9 cellular contexts compared by ENCODE assay signal in the genomic region with DNA sequence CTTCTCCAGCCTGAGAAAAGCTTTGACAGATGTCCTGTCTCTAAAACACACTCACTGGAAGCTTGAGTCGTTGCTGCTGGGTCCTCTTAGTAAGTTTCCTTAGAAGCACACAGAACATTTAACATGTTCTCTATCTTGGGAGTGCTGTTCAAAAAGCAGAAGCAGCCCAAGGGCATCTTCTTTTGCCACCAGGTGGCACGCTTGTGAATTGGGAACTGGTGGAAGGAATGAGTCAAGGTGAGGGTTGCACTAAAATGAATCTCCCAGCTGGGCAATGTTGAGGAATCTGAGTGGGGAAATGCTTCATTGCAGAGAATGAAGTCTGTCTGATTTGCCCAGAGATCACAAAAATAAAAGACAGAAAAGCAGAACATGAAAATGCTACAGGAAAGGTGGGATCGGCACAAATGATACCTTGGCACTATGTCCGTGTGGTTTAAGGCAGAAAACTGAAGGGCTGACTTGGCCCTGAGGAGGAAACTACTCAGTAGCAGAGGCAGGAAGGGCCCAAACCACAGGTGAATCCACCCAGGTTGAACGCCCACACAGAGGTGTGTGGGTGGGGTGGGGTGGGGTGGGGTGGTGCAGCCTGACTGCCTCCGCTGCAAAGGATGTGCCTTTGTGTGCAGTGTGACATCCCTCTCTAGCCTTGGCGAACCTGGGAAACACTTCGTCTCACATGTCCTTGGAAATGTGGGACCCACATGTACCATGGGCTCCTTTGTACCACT. TPM values are rescaled to one million over a fixed set of nuclear protein-coding genes. Genes with fewer than 3 reads are reported as not detected.
DNase-seq lines count a peak whose midpoint lies in the region; ATAC-seq, FAIRE-seq and TF ChIP-seq lines count a peak whose summit lies in the region.
"Had no signal": no experiment of that assay in that cellular context is flagged by ENCODE, and none has a peak within 500 bp of the region (broad histone marks: within the 10 kb centered on the region; RNA-seq: fewer than 3 reads in every experiment).

No MANE protein-coding gene starts in this region.

- H3K4me1 Mint-ChIP-seq in activated CD8-positive, alpha-beta T cell treated with anti-CD3 and anti-CD28 coated beads for 36 hours (ENCODE audit: low read depth) = peaks cover 21% of the 10 kb centered on the region

- CTCF ChIA-PET in AG04450 (lab: Charles Lee) = interaction anchor here (1.0 kb wide), 2 partner anchors 277 to 279 kb away, joined by 3 to 4 read pairs; no protein-coding TSS in a partner anchor
- CTCF ChIA-PET in activated CD8-positive, alpha-beta T cell treated with anti-CD3 and anti-CD28 coated beads for 36 hours (lab: Charles Lee) = interaction anchor here (0.7 to 2.3 kb wide), 9 partner anchors 17 to 636 kb away, joined by 3 to 9 read pairs (median 4); no protein-coding TSS in a partner anchor

- no peak overlapping the region for H3K4me3 Mint-ChIP-seq in activated CD8-positive, alpha-beta T cell treated with anti-CD3 and anti-CD28 coated beads for 36 hours

- TF ChIP-seq CTCF in AG04450 (IDR thresholded peaks at IDR 0.05; ENCODE audit: low read depth, low read length) (peak; percentile 38; the same call in 1 of the 2 replicates), fibroblast of the aortic adventitia (IDR thresholded peaks at IDR 0.05; ENCODE audit: insufficient read depth, low read length) (peak; percentile 43)
- peak; percentile 41 for TF ChIP-seq CTCF in activated CD8-positive, alpha-beta T cell treated with anti-CD3 and anti-CD28 coated beads for 36 hours (IDR thresholded peaks at IDR 0.05)

- peak; percentile 68 for FAIRE-seq in GM19239 (lab: Jason Lieb, UNC)
- FAIRE-seq: endometrium had no signal

- peaks cover 2% of the 10 kb centered on the region for H3K27me3 ChIP-seq in AG04450 (ENCODE audit: control insufficient read depth, insufficient read depth, low read length)

- H3K9me3 ChIP-seq in AG04450 (ENCODE audit: control insufficient read depth, insufficient read depth, low read length) = no peaks in the 10 kb centered on the region

- H3K9me3 Mint-ChIP-seq in activated CD8-positive, alpha-beta T cell treated with anti-CD3 and anti-CD28 coated beads for 36 hours = no peaks in the 10 kb centered on the region

- H3K4me3 ChIP-seq in AG04450 (ENCODE audit: low read depth, low read length) = no peak overlapping the region
- no peak overlapping the region for H3K4me3 ChIP-seq in fibroblast of the aortic adventitia (ENCODE audit: low read depth, low read length)

- POLR2A ChIA-PET in AG04450 (lab: Yijun Ruan, JAX) = no interaction called here
- POLR2A ChIA-PET in activated CD8-positive, alpha-beta T cell treated with anti-CD3 and anti-CD28 coated beads for 36 hours (lab: Charles Lee) = no interaction called here

- intact Hi-C loops in activated CD8-positive, alpha-beta T cell treated with anti-CD3 and anti-CD28 coated beads for 36 hours (cut with micrococcal nuclease) = loop anchor here (5.0 kb wide), 1 partner anchor 279 kb away; no protein-coding TSS in a partner anchor

- DNase-seq in AG04450 (ENCODE audit: low read depth, low spot score) = no peak
- no peak for DNase-seq in GM19239 (ENCODE audit: insufficient read length, low spot score)
- DNase-seq in MV-4-11 (lab: John Stamatoyannopoulos, UW) = peak; percentile 86
- peak; percentile 73 for DNase-seq in activated CD8-positive, alpha-beta T cell treated with anti-CD3 and anti-CD28 coated beads for 36 hours
- peak; percentile 16 for DNase-seq in fibroblast of the aortic adventitia (ENCODE audit: low read depth)
- peak; percentile 32 to 41 (median 33) for DNase-seq in stimulated activated CD4-positive, alpha-beta T cell treated with anti-CD3 and anti-CD28 coated beads, TNF-alpha, amount 100 ng/mL, for 24 hours (ENCODE audit: low read depth in 3 of 3)
- no peak for DNase-seq in HuH-7.5 (ENCODE audit: low spot score)
- no peak for DNase-seq in foreskin melanocyte

- no peak overlapping the region for H3K27ac ChIP-seq in AG04450 (ENCODE audit: low read depth, low read length)

- peak; percentile 76 for ATAC-seq in activated CD8-positive, alpha-beta T cell treated with anti-CD3 and anti-CD28 coated beads for 36 hours

- no peaks in the 10 kb centered on the region for H3K36me3 Mint-ChIP-seq in activated CD8-positive, alpha-beta T cell treated with anti-CD3 and anti-CD28 coated beads for 36 hours (ENCODE audit: low read depth)

- no peaks in the 10 kb centered on the region for H3K27me3 Mint-ChIP-seq in activated CD8-positive, alpha-beta T cell treated with anti-CD3 and anti-CD28 coated beads for 36 hours

- H3K27ac Mint-ChIP-seq in activated CD8-positive, alpha-beta T cell treated with anti-CD3 and anti-CD28 coated beads for 36 hours = peak overlapping the region; percentile 55

RNA-seq across cellular contexts. Expression of a gene that starts 26.0 kb away (rescaled TPM):
- 0.07 and 0.09 TPM in 2 replicates for polyA plus RNA-seq in AG04450 (2011; rRNA removed)
- 0.09 TPM in 1 of 2 replicates, not detected in the other for polyA minus RNA-seq in AG04450 (2011; rRNA and poly(A)+ RNA removed)
- total RNA-seq in activated CD8-positive, alpha-beta T cell treated with anti-CD3 and anti-CD28 coated beads for 36 hours = under 1 TPM; 0.27 to 0.58 TPM
- total RNA-seq in fibroblast of the aortic adventitia (ENCODE audit: low replicate concordance) = 0.49 and 2.7 TPM in 2 replicates

Comparison
In these comparisons a context has a peak if more than half of its experiments do, and no peak if none do; other contexts are left out.
1. DNase-seq: peak in MV-4-11 (single experiment), activated CD8-positive, alpha-beta T cell treated with anti-CD3 and anti-CD28 coated beads for 36 hours (single experiment), fibroblast of the aortic adventitia (single experiment) and stimulated activated CD4-positive, alpha-beta T cell treated with anti-CD3 and anti-CD28 coated beads, TNF-alpha, amount 100 ng/mL, for 24 hours (3 of 3); none in AG04450 (single experiment), GM19239 (single experiment), HuH-7.5 (single experiment) and foreskin melanocyte (single experiment).
2. Peak in every context shown above with its lines, with median percentiles within 50 percentile points of each other: CTCF ChIP-seq.